4 cellular contexts compared by ENCODE assay signal in genomic region chr15:44912186-44912585, GRCh38. TPM values are rescaled to one million over a fixed set of nuclear protein-coding genes. Genes with fewer than 3 reads are reported as not detected.
"Had no signal": no experiment of that assay in that cellular context is flagged by ENCODE, and none has a peak within 500 bp of the region (broad histone marks: within the 10 kb centered on the region; RNA-seq: fewer than 3 reads in every experiment).

No MANE protein-coding gene starts in this region.

RNA-seq across cellular contexts. Expression of gene TERB2, which starts 44.3 kb away (rescaled TPM):
- total RNA-seq: LHCN-M2, M059J, MCF 10A, NCI-H460 had no signal
